Comparison of ENCODE assay signal across 13 cellular contexts in genomic region chr6:161256390-161256789, GRCh38.
"Had no signal": no experiment of that assay in that cellular context is flagged by ENCODE, and none has a peak within 500 bp of the region (broad histone marks: within the 10 kb centered on the region; RNA-seq: fewer than 3 reads in every experiment).

No MANE protein-coding gene starts in this region.

- FAIRE-seq: endometrium had no signal

- H3K27me3 ChIP-seq: adrenal gland, body of pancreas, esophagus muscularis mucosa, neural progenitor cell, transverse colon had no signal

- H3K36me3 ChIP-seq: adrenal gland, neural progenitor cell, transverse colon had no signal

- H3K4me3 ChIP-seq: adrenal gland, body of pancreas, esophagus muscularis mucosa, lung, neural progenitor cell, skin epidermis, transverse colon had no signal

- ATAC-seq: activated CD4-positive, CD25-positive, alpha-beta regulatory T cell treated with anti-CD3 and anti-CD28 coated beads, Interleukin-2, amount 50 U/mL, for 24 hours; body of pancreas; left colon had no signal

- H3K4me1 ChIP-seq: adrenal gland, body of pancreas, parathyroid adenoma had no signal

- DNase-seq: activated naive CD4-positive, alpha-beta T cell treated with anti-CD3 and anti-CD28 coated beads, Interleukin-2, amount 50 U/mL, for 16 hours; adrenal gland; body of pancreas; left colon; SK-N-SH; transverse colon had no signal

- H3K9me3 ChIP-seq: adrenal gland, body of pancreas, esophagus muscularis mucosa, SK-N-SH, transverse colon had no signal

- H3K27ac ChIP-seq: adrenal gland, body of pancreas, neural progenitor cell, parathyroid adenoma, skin epidermis, transverse colon had no signal
